1 cellular context compared by ENCODE assay signal in the genomic region with DNA sequence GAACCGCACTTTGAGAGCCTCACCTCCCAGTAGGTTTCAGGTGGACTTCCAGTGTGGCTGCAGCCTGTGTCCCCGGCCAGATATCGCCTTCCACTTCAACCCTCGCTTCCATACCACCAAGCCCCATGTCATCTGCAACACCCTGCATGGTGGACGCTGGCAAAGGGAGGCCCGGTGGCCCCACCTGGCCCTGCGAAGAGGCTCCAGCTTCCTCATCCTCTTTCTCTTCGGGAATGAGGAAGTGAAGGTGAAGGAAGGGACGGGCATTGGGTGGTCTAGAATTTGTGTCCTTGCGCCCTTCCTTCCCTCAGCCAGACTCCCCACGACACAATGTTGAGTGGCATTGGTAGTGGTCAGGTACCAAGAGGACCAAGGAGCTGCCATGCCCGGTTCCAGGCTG.
TF ChIP-seq lines count a peak whose summit lies in the region.

No MANE protein-coding gene starts in this region.

TF ChIP-seq in GM12878, 131 proteins besides CTCF, POLR2A, EP300 and RAD21:
- TF ChIP-seq, protein P1, sequence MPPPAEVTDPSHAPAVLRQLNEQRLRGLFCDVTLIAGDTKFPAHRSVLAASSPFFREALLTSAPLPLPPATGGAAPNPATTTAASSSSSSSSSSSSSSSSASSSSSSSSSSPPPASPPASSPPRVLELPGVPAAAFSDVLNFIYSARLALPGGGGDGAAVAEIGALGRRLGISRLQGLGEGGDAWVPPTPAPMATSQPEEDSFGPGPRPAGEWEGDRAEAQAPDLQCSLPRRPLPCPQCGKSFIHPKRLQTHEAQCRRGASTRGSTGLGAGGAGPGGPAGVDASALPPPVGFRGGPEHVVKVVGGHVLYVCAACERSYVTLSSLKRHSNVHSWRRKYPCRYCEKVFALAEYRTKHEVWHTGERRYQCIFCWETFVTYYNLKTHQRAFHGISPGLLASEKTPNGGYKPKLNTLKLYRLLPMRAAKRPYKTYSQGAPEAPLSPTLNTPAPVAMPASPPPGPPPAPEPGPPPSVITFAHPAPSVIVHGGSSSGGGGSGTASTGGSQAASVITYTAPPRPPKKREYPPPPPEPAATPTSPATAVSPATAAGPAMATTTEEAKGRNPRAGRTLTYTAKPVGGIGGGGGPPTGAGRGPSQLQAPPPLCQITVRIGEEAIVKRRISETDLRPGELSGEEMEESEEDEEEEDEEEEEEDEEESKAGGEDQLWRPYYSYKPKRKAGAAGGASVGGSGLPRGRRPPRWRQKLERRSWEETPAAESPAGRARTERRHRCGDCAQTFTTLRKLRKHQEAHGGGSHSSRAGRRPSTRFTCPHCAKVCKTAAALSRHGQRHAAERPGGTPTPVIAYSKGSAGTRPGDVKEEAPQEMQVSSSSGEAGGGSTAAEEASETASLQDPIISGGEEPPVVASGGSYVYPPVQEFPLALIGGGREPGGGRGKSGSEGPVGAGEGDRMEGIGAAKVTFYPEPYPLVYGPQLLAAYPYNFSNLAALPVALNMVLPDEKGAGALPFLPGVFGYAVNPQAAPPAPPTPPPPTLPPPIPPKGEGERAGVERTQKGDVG (CRISPR knock-in tag; IDR thresholded peaks at IDR 0.05): no peak
- TF ChIP-seq SREBF1 (IDR thresholded peaks at IDR 0.05; ENCODE audit: low read length): no peak
- TF ChIP-seq SPI1 (IDR thresholded peaks at IDR 0.05; ENCODE audit: borderline replicate concordance, insufficient read depth, low read depth, low read length): peak; percentile 24; the same call in 1 of the 2 replicates
- TF ChIP-seq SP1 (IDR thresholded peaks at IDR 0.05; ENCODE audit: low read depth, low read length): no peak
